ENCODE assay signal across 8 cellular contexts in the genomic region with DNA sequence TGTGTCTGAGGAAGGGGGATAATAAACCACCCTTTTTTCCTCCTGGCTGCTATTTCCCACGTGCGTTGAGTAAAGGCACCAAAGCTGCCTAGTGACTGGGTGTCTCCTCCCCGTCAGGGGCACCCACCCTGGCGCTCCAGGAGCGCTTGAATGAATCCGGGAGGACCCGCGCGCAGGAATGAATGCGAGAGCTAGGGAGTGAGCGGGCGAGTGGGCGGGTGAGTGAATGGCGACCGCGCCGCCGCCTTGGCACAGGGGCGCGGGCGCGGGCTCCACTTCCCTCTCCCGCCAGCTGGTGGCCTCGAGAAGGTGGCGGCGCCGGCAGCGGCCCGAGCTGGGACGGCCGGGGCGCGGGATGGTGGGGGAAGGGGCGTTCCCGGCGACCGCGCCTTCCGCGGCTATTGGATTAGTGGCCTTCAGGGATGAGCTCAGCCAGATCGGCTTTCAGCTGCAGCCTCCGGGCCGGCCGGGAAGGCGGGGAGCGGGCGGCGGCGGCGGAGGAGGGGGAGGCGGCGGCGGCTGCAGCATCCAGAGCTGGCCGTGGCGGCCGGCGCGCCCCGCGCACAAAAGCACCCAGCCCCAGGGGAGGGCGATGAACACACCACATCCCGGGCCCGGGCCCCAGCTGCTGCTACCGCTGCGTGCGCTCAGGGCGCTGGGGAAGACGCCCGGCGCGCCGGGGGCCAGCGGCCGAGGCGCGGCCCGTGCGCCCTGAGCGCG. TPM values are rescaled to one million over a fixed set of nuclear protein-coding genes. Genes with fewer than 3 reads are reported as not detected.
DNase-seq lines count a peak whose midpoint lies in the region; TF ChIP-seq lines count a peak whose summit lies in the region.

Gene SPSB4, plus strand, starts transcription at position 435 of the 720 bp plus-strand sequence. CDS start 14,758 bp downstream, outside the sequence.

- H3K27ac ChIP-seq in adrenal gland (peak within 1 kb of the TSS in 1 of 5 donors; percentile 15), spleen (peak within 1 kb of the TSS in 4 of 8 donors; percentile 24 to 50 (median 38))

- H3K36me3 ChIP-seq in GM06990 (ENCODE audit: control insufficient read depth, insufficient read depth, low read length) (no peaks in the 10 kb centered on the region), adrenal gland (replicated peaks in 1 of 2) (no peaks in the 10 kb centered on the region), spleen (no peaks in the 10 kb centered on the region)

- intact Hi-C loops in adrenal gland (cut with DNase I) (no loop called here), spleen (cut with DNase I; ENCODE audit: low total_unique reads) (no loop called here)

- DNase-seq in 8988T: peak; percentile 62
- no peak for DNase-seq in GM06990 (ENCODE audit: extremely low read depth, insufficient read length)
- peak; percentile 47 for DNase-seq in NCI-H460 (ENCODE audit: extremely low read depth, low read depth)
- peak in 5 of 7 donors; percentile 18 to 75 (median 61) for DNase-seq in adrenal gland
- peak; percentile 79 for DNase-seq in spleen
- no peak for DNase-seq in stimulated activated naive CD4-positive, alpha-beta T cell (lab: John Stamatoyannopoulos, UW)
- no peak for DNase-seq in NK-92 treated with Interleukin-12 subunit alpha and Interleukin-12 subunit beta, amount 100 ng/mL, for 24 hours (lab: John Stamatoyannopoulos, UW)

- H3K4me3 ChIP-seq in GM06990 (replicated peaks; ENCODE audit: low read depth, low read length): no peak within 1 kb of the TSS; the same call in 1 of the 2 replicates
- peak within 1 kb of the TSS in 1 of 4 donors; percentile 46 for H3K4me3 ChIP-seq in adrenal gland
- peak within 1 kb of the TSS; percentile 78 for H3K4me3 ChIP-seq in iPS-18c (ENCODE audit: insufficient read depth, low read depth, low read length)
- peak within 1 kb of the TSS; percentile 9 to 69 (median 40) for H3K4me3 ChIP-seq in spleen

- H3K27me3 ChIP-seq in GM06990 (replicated peaks; ENCODE audit: control insufficient read depth, insufficient read depth, low read length) (peaks cover 5% of the 10 kb centered on the region), adrenal gland (peaks cover 30% of the 10 kb centered on the region), spleen (replicated peaks in 1 of 7) (peaks cover 3 to 98% (median 31%) of the 10 kb centered on the region in 7 donors)

- TF ChIP-seq POLR2A in adrenal gland (IDR thresholded peaks at IDR 0.05): no peak
- TF ChIP-seq POLR2A in spleen (IDR thresholded peaks at IDR 0.05): no peak

- H3K9me3 ChIP-seq in adrenal gland (replicated peaks in 1 of 3) (no peaks in the 10 kb centered on the region), iPS-18c (ENCODE audit: control insufficient read depth, insufficient read depth, low read length) (no peaks in the 10 kb centered on the region), spleen (no peaks in the 10 kb centered on the region)

- H3K4me1 ChIP-seq in adrenal gland (replicated peaks in 1 of 2) (peaks cover 0 to 15% of the 10 kb centered on the region in 2 donors), spleen (peaks cover 3 to 36% (median 23%) of the 10 kb centered on the region in 6 donors)

- WGBS in adrenal gland, 4 donors: 1 to 4% (median 2%) methylated on average over 6 to 80 of the region's 80 CpGs
- WGBS in spleen, 5 donors: 0 to 2% (median 1%) methylated on average over 28 to 80 of the region's 80 CpGs

- peak; percentile 11 for TF ChIP-seq CTCF in GM06990 (IDR thresholded peaks at IDR 0.05; ENCODE audit: insufficient read depth, low read length, poor library complexity, severe bottlenecking)
- TF ChIP-seq CTCF in adrenal gland (IDR thresholded peaks at IDR 0.05): peak in 4 of 6 experiments; percentile 14 to 27 (median 24)
- peak in 4 of 11 experiments; percentile 5 to 34 (median 28) for TF ChIP-seq CTCF in spleen (IDR thresholded peaks at IDR 0.05 in 8 of 11, conservative IDR thresholded peaks at IDR 0.05 in 3 of 11)

RNA-seq across cellular contexts. Expression of gene SPSB4, which starts in this region (rescaled TPM):
- 0.10 and 0.32 TPM in 2 replicates for total RNA-seq in NCI-H460 (2014; rRNA removed; shearing (Covaris generic))
- 0.19 TPM in 1 of 2 replicates, not detected in the other for polyA plus RNA-seq in NCI-H460 (2014; cell fraction: nucleus; rRNA removed)
- total RNA-seq in adrenal gland (1 to 10 TPM in 3 of 8 donors, under 1 TPM in 4, not detected in 1; 0.18 to 2.3 (median 0.46) TPM), spleen (10 to 100 TPM in 3 of 7 donors, 1 to 10 TPM in 4; 5.5 to 10.7 (median 6.5) TPM)
- polyA plus RNA-seq in adrenal gland (1 to 10 TPM in 2 of 3 donors, under 1 TPM in 1; 0.67 to 4.0 (median 1.1) TPM), spleen (1 to 10 TPM in 1 of 3 donors, under 1 TPM in 2; 0.87 to 2.5 (median 0.91) TPM)

Comparison
In these comparisons a context has a peak if more than half of its experiments do, and no peak if none do; other contexts are left out.
1. Peak in DNase-seq in NCI-H460; RNA of the gene not detected or under 1 TPM.
2. DNase-seq: peak in 8988T (single experiment), adrenal gland (5 of 7) and spleen (single experiment); none in GM06990 (single experiment), stimulated activated naive CD4-positive, alpha-beta T cell (0 of 6) and NK-92 treated with Interleukin-12 subunit alpha and Interleukin-12 subunit beta, amount 100 ng/mL, for 24 hours (single experiment).